Comparison of ENCODE assay signal across 8 cellular contexts in the genomic region with DNA sequence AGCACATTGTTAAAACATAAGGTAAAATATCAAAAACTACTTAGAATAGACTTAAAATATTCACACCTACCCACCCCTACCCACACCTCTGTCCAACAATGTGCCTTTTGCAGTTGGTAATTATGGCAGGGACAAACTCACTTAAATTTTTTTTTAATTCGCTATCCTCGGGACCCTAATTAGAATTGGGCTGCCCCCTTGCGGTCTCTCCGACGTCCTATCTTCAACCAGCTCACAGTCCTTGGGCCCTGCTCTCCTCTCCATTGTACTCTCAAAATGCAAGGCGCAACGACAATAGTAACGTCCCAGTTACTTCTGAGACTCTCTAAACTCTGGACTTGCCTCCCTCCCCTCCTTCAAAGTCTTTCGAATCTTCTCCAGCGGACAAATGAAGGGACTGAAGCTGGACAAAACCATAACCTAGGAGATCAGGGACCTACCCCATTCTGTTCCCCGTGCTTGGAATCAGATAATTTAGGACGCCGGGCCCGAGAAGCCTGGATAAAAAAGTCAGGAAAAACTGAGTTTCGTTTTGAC. TPM values are rescaled to one million over a fixed set of nuclear protein-coding genes. Genes with fewer than 3 reads are reported as not detected.
DNase-seq lines count a peak whose midpoint lies in the region; ATAC-seq and TF ChIP-seq lines count a peak whose summit lies in the region.

No MANE protein-coding gene starts in this region.

- H3F3A ChIP-seq in Loucy (ENCODE audit: low read depth) = no peaks in the 10 kb centered on the region

- H3K9ac ChIP-seq in Loucy (ENCODE audit: low read depth, low read length, poor library complexity, severe bottlenecking) = peak overlapping the region; percentile 72

- H3K4me3 ChIP-seq in Loucy (ENCODE audit: low read length, poor library complexity, severe bottlenecking) (peak overlapping the region; percentile 86), adrenal gland (peak overlapping the region in 3 of 4 donors; percentile 36 to 57 (median 56)), vagina (peak overlapping the region; percentile 55 to 72)

- intact Hi-C loops in adrenal gland (cut with DNase I) (no loop called here), left ventricle myocardium superior (cut with micrococcal nuclease) (no loop called here), vagina (cut with DNase I) (no loop called here)

- H3K27ac ChIP-seq in adrenal gland (peak overlapping the region; percentile 88 to 97 (median 93)), vagina (peak overlapping the region; percentile 91)

- H3K9me3 ChIP-seq in Loucy (ENCODE audit: insufficient read depth, low read depth, low read length) (no peaks in the 10 kb centered on the region), adrenal gland (replicated peaks in 1 of 3) (no peaks in the 10 kb centered on the region), vagina (no peaks in the 10 kb centered on the region)

- H3K4me2 ChIP-seq in Loucy (ENCODE audit: low read depth, low read length, poor library complexity, severe bottlenecking) = peak overlapping the region; percentile 100

- H3K9me2 ChIP-seq in Loucy (replicated peaks; ENCODE audit: low read depth, low read length) = no peaks in the 10 kb centered on the region

- H3K4me3 Mint-ChIP-seq in progenitor cell of endocrine pancreas (ENCODE audit: low read depth) = peak overlapping the region; percentile 73

- WGBS in adrenal gland, 4 donors = 1% methylated on average over 15 of the region's 15 CpGs

- H3K4me1 ChIP-seq in Loucy (ENCODE audit: insufficient read depth, low read length, poor library complexity, severe bottlenecking) (peaks cover 14% of the 10 kb centered on the region), adrenal gland (replicated peaks in 1 of 2) (peaks cover 12 to 15% of the 10 kb centered on the region in 2 donors), vagina (peaks cover 31% of the 10 kb centered on the region)

- H3K27me3 ChIP-seq in Loucy (ENCODE audit: insufficient read depth, low read length, poor library complexity, severe bottlenecking) (no peaks in the 10 kb centered on the region), adrenal gland (no peaks in the 10 kb centered on the region), vagina (no peaks in the 10 kb centered on the region)

- H2AFZ ChIP-seq in Loucy (ENCODE audit: low read length) = peak overlapping the region; percentile 97

- H3K79me2 ChIP-seq in Loucy (ENCODE audit: insufficient read depth, low read length) = peaks cover 24% of the 10 kb centered on the region

- no peak for TF ChIP-seq POLR2A in adrenal gland (IDR thresholded peaks at IDR 0.05)
- TF ChIP-seq POLR2A in vagina (IDR thresholded peaks at IDR 0.05) = no peak

- H3K27me3 Mint-ChIP-seq in progenitor cell of endocrine pancreas = peaks cover 41% of the 10 kb centered on the region

- H3K9me3 Mint-ChIP-seq in progenitor cell of endocrine pancreas (ENCODE audit: low read depth) = peaks cover 3% of the 10 kb centered on the region

- peak overlapping the region; percentile 89 for H3K27ac Mint-ChIP-seq in progenitor cell of endocrine pancreas

- DNase-seq in DMS114 treated with DMSO at 0.1 percent for 48 hours (lab: John Stamatoyannopoulos, UW; ENCODE audit: unreplicated experiment) (peak; percentile 87), adrenal gland (peak; percentile 76 to 92 (median 86)), left ventricle myocardium superior (peak; percentile 85), progenitor cell of endocrine pancreas (ENCODE audit: low spot score, unreplicated experiment) (no peak), vagina (ENCODE audit: extremely low spot score in 2 of 2) (no peak)

- peak; percentile 82 for TF ChIP-seq CTCF in Loucy (conservative IDR thresholded peaks at IDR 0.05; ENCODE audit: low read length)
- peak; percentile 55 to 93 (median 74) for TF ChIP-seq CTCF in adrenal gland (IDR thresholded peaks at IDR 0.05)
- peak; percentile 69 for TF ChIP-seq CTCF in progenitor cell of endocrine pancreas (IDR thresholded peaks at IDR 0.05; ENCODE audit: unreplicated experiment)
- TF ChIP-seq CTCF in vagina (IDR thresholded peaks at IDR 0.05) = peak; percentile 56 to 70 (median 59)

- peaks cover 6% of the 10 kb centered on the region; the same call in 1 of the 2 replicates for H3K36me3 ChIP-seq in Loucy (ENCODE audit: insufficient read depth, low read length)
- H3K36me3 ChIP-seq in adrenal gland (replicated peaks in 1 of 2) = peaks cover 0 to 7% of the 10 kb centered on the region in 2 donors
- H3K36me3 ChIP-seq in vagina = peaks cover 0 to 1% of the 10 kb centered on the region in 2 donors

- peaks cover 8% of the 10 kb centered on the region for H3K4me1 Mint-ChIP-seq in progenitor cell of endocrine pancreas (ENCODE audit: low read depth)

- peak; percentile 90 for ATAC-seq in SK-N-SH treated with all-trans-retinoic acid at 6 μM for 48 hours
- ATAC-seq in left ventricle myocardium superior = peak; percentile 73
- no peak for ATAC-seq in GM21423 (IDR thresholded peaks at IDR 0.05; ENCODE audit: unreplicated experiment)

- no peaks in the 10 kb centered on the region for H3K36me3 Mint-ChIP-seq in progenitor cell of endocrine pancreas (ENCODE audit: insufficient read depth)

- H4K20me1 ChIP-seq in Loucy (ENCODE audit: insufficient read depth, low read length, poor library complexity, severe bottlenecking) = no peaks in the 10 kb centered on the region

TF ChIP-seq in SK-N-SH treated with all-trans-retinoic acid at 6 μM for 48 hours, 23 proteins besides CTCF, POLR2A, EP300 and RAD21:
- TF ChIP-seq ESRRG (CRISPR knock-in tag; IDR thresholded peaks at IDR 0.05) = no peak
- no peak for TF ChIP-seq TOX (CRISPR knock-in tag; IDR thresholded peaks at IDR 0.05; ENCODE audit: borderline replicate concordance)
- no peak for TF ChIP-seq GLIS3 (CRISPR knock-in tag; IDR thresholded peaks at IDR 0.05)
- no peak for TF ChIP-seq SNAI2 (CRISPR knock-in tag; IDR thresholded peaks at IDR 0.05)
- no peak for TF ChIP-seq POU6F1 (CRISPR knock-in tag; IDR thresholded peaks at IDR 0.05; ENCODE audit: borderline replicate concordance, low read depth)
- no peak for TF ChIP-seq TCF4 (CRISPR knock-in tag; IDR thresholded peaks at IDR 0.05; ENCODE audit: borderline replicate concordance)
- no peak for TF ChIP-seq ZC3H10 (CRISPR knock-in tag; IDR thresholded peaks at IDR 0.05)
- no peak for TF ChIP-seq ARNTL (CRISPR knock-in tag; IDR thresholded peaks at IDR 0.05; ENCODE audit: borderline replicate concordance, low read depth)
- no peak for TF ChIP-seq ZFP3 (CRISPR knock-in tag; IDR thresholded peaks at IDR 0.05)
- TF ChIP-seq, protein P1, sequence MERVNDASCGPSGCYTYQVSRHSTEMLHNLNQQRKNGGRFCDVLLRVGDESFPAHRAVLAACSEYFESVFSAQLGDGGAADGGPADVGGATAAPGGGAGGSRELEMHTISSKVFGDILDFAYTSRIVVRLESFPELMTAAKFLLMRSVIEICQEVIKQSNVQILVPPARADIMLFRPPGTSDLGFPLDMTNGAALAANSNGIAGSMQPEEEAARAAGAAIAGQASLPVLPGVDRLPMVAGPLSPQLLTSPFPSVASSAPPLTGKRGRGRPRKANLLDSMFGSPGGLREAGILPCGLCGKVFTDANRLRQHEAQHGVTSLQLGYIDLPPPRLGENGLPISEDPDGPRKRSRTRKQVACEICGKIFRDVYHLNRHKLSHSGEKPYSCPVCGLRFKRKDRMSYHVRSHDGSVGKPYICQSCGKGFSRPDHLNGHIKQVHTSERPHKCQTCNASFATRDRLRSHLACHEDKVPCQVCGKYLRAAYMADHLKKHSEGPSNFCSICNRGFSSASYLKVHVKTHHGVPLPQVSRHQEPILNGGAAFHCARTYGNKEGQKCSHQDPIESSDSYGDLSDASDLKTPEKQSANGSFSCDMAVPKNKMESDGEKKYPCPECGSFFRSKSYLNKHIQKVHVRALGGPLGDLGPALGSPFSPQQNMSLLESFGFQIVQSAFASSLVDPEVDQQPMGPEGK (CRISPR knock-in tag; IDR thresholded peaks at IDR 0.05; ENCODE audit: borderline replicate concordance) = no peak
TF ChIP-seq in SK-N-SH treated with all-trans-retinoic acid at 6 μM for 48 hours: peak in this region for 0.

RNA-seq across cellular contexts. Expression of gene CIART, which starts 1.1 kb away (rescaled TPM):
- total RNA-seq in adrenal gland (10 to 100 TPM in 3 of 8 donors, 1 to 10 TPM in 5; 7.0 to 11.8 (median 9.2) TPM), left ventricle myocardium superior (15.4 TPM), progenitor cell of endocrine pancreas (1.9 and 2.7 TPM in 2 replicates), vagina (6.6 TPM)
- polyA plus RNA-seq in adrenal gland = 10 to 100 TPM in 2 of 3 donors, 1 to 10 TPM in 1; 8.9 to 24.6 (median 19.2) TPM

RNA-seq across cellular contexts. Expression of gene C1orf54, which starts 8.7 kb away (rescaled TPM):
- total RNA-seq in adrenal gland (10 to 100 TPM in 1 of 8 donors, 1 to 10 TPM in 6, under 1 TPM in 1; 0.54 to 10.2 (median 8.0) TPM), left ventricle myocardium superior (9.8 TPM), progenitor cell of endocrine pancreas (2.0 and 2.9 TPM in 2 replicates), vagina (19.4 TPM)
- polyA plus RNA-seq in adrenal gland = 10 to 100 TPM in 2 of 3 donors, 1 to 10 TPM in 1; 7.8 to 30.8 (median 26.1) TPM

RNA-seq across cellular contexts. Expression of gene MRPS21, which starts 12.4 kb away (rescaled TPM):
- total RNA-seq in adrenal gland (10 to 100 TPM; 28.9 to 98.8 (median 76.9) TPM), left ventricle myocardium superior (72.3 TPM), progenitor cell of endocrine pancreas (68.4 and 69.4 TPM in 2 replicates), vagina (34.6 TPM)
- polyA plus RNA-seq in adrenal gland = 100 to 1,000 TPM; 112 to 367 (median 296) TPM

RNA-seq across cellular contexts. Expression of gene APH1A, which starts 12.5 kb away (rescaled TPM):
- total RNA-seq in adrenal gland (100 to 1,000 TPM; 102 to 179 (median 140) TPM), left ventricle myocardium superior (58.5 TPM), progenitor cell of endocrine pancreas (129 and 136 TPM in 2 replicates), vagina (52.8 TPM)
- 10 to 100 TPM; 59.4 to 96.6 (median 88.2) TPM for polyA plus RNA-seq in adrenal gland

RNA-seq across cellular contexts. Expression of gene CA14, which starts 23.7 kb away (rescaled TPM):
- total RNA-seq in adrenal gland (1 to 10 TPM in 1 of 8 donors, under 1 TPM in 3, not detected in 4; 0.32 to 1.1 (median 0.63) TPM), left ventricle myocardium superior (22.8 TPM), progenitor cell of endocrine pancreas (13.1 and 16.6 TPM in 2 replicates), vagina (not detected)
- polyA plus RNA-seq in adrenal gland = under 1 TPM in 1 of 3 donors, not detected in 2; 0.51 TPM

Comparison
In these comparisons a context has a peak if more than half of its experiments do, and no peak if none do; other contexts are left out.
1. DNase-seq: peak in DMS114 treated with DMSO at 0.1 percent for 48 hours (single experiment), adrenal gland (7 of 7) and left ventricle myocardium superior (single experiment); none in progenitor cell of endocrine pancreas (single experiment) and vagina (0 of 2).
2. Peak in every context shown above with its lines, with median percentiles within 50 percentile points of each other: H3K4me3 ChIP-seq and CTCF ChIP-seq.